Comparison of ENCODE assay signal across 21 cellular contexts in the genomic region with DNA sequence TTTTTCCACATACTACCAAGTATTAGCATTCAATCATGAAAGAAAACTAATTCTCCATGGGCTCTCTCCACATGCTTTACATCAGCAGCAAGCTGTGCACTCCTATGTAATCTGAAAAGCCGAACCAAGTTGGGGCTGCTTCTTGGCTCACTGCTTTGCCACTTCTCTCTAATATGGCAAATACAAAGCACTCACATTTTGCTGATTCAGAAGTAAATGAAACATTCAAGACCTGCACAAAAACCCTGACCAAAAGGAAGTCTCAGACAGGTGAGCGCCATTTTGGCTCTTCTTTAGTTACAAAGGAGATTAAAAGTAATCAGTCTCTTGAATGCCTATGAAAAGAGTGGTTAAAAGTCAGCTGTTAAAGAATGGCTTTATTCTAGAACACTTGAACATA.
A peak's percentile ranks its signal among the peaks of the same experiment; 100 is the strongest.
DNase-seq lines count a peak whose midpoint lies in the region; ATAC-seq, FAIRE-seq and TF ChIP-seq lines count a peak whose summit lies in the region.
"Had no signal": no experiment of that assay in that cellular context is flagged by ENCODE, and none has a peak within 500 bp of the region (broad histone marks: within the 10 kb centered on the region; RNA-seq: fewer than 3 reads in every experiment).

No MANE protein-coding gene starts in this region.

- intact Hi-C loops in HepG2 (cut with micrococcal nuclease; ENCODE audit: unreplicated experiment), result no loop called here
- intact Hi-C loops in right lobe of liver (cut with DNase I), result no loop called here
- intact Hi-C loops in IMR-90 (cut with micrococcal nuclease), result no loop called here

- TF ChIP-seq POLR2A in HepG2 (IDR thresholded peaks at IDR 0.05; ENCODE audit: insufficient read depth in 1 of 2, low read depth in 2 of 2, low read length in 2 of 2) (no peak), right lobe of liver (IDR thresholded peaks at IDR 0.05) (no peak), IMR-90 (IDR thresholded peaks at IDR 0.05; ENCODE audit: low read depth, low read length) (no peak)

- H3K56ac ChIP-seq in IMR-90 (ENCODE audit: extremely low read depth, insufficient read depth, low read length), result no peak overlapping the region

- in situ Hi-C loops in HepG2 (cut with HindIII; ENCODE audit: extremely low pct_ligation_motif_present, low pct_unique_long_range_greater_than_20kb) (no loop called here), IMR-90 (cut with MboI; ENCODE audit: low sequenced_read_pairs) (no loop called here)

- TF ChIP-seq RAD21 in HepG2 (CRISPR knock-in tag; IDR thresholded peaks at IDR 0.05), result no peak
- TF ChIP-seq RAD21 in IMR-90 (IDR thresholded peaks at IDR 0.05; ENCODE audit: low read length), result no peak

- POLR2A ChIA-PET in HepG2 (lab: Yijun Ruan, JAX), result no interaction called here
- POLR2A ChIA-PET in IMR-90 (lab: Charles Lee; ENCODE audit: unreplicated experiment), result no interaction called here

- no peak for FAIRE-seq in HepG2 (lab: Jason Lieb, UNC)
- FAIRE-seq: A549, G401.6, GM12891, GM19239 had no signal

- TF ChIP-seq CTCF in HepG2 (CRISPR knock-in tag; IDR thresholded peaks at IDR 0.05) (no peak), right lobe of liver (IDR thresholded peaks at IDR 0.05) (no peak), IMR-90 (conservative IDR thresholded peaks at IDR 0.05; ENCODE audit: low read depth, low read length) (no peak)

- H3K9me3 ChIP-seq in HepG2 (ENCODE audit: low read length) (no peaks in the 10 kb centered on the region), right lobe of liver (no peaks in the 10 kb centered on the region), IMR-90 (ENCODE audit: control insufficient read depth, insufficient read depth, low read length) (no peaks in the 10 kb centered on the region)
- H3K9me3 ChIP-seq: A549 had no signal

- WGBS in HepG2 (ENCODE audit: low lambda C conversion rate), result 19% methylated on average over 2 of the region's 2 CpGs
- WGBS in right lobe of liver (ENCODE audit: insufficient coverage, low coverage, low lambda C conversion rate, missing lambda C conversion rate), result 67% methylated on average over 2 of the region's 2 CpGs
- 71% methylated on average over 1 of the region's 2 CpGs; no CpG with 5 or more reads in 1 of the 2 experiments for WGBS in IMR-90 (ENCODE audit: extremely low coverage in 2 of 2, insufficient read length in 1 of 2), 2 experiments

- H4K20me1 ChIP-seq in HepG2 (ENCODE audit: insufficient read depth, low read length) (no peaks in the 10 kb centered on the region), IMR-90 (ENCODE audit: insufficient read depth, low read length) (no peaks in the 10 kb centered on the region)

- H2AK9ac ChIP-seq in IMR-90 (replicated peaks; ENCODE audit: low read depth, low read length, poor library complexity), result no peak overlapping the region

- CTCF ChIA-PET in HepG2 (lab: Yijun Ruan, JAX; ENCODE audit: low intra/inter-chr PET ratio, low total read pairs) (no interaction called here), IMR-90 (lab: Yijun Ruan, JAX) (no interaction called here)

- H2BK15ac ChIP-seq in IMR-90 (ENCODE audit: low read depth, low read length), result no peak overlapping the region

- H3K27me3 ChIP-seq in HepG2 (ENCODE audit: control insufficient read depth in 1 of 2, insufficient read depth in 2 of 2, low read length in 2 of 2) (no peaks in the 10 kb centered on the region), right lobe of liver (no peaks in the 10 kb centered on the region), IMR-90 (ENCODE audit: control insufficient read depth, insufficient read depth, low read length) (no peaks in the 10 kb centered on the region; the same call in 1 of the 2 replicates)

- dilution Hi-C loops in IMR-90 (cut with HindIII; ENCODE audit: low sequenced_read_pairs, unreplicated experiment), result no loop called here

- H3K9me1 ChIP-seq in IMR-90 (ENCODE audit: insufficient read depth, low read length), result no peaks in the 10 kb centered on the region

- no peak overlapping the region for H2AK5ac ChIP-seq in IMR-90 (ENCODE audit: low read depth, low read length)

- TF ChIP-seq EP300 in HepG2 (IDR thresholded peaks at IDR 0.05; ENCODE audit: low read depth in 2 of 2, low read length in 2 of 2) (no peak), HepG2 (CRISPR knock-in tag; IDR thresholded peaks at IDR 0.05; ENCODE audit: borderline replicate concordance) (no peak)

- no peak overlapping the region for H3K4ac ChIP-seq in IMR-90 (ENCODE audit: low read depth, low read length)

- H3K36me3 ChIP-seq in HepG2 (replicated peaks in 1 of 2; ENCODE audit: control insufficient read depth in 1 of 2, insufficient read depth in 2 of 2, low read length in 2 of 2) (no peaks in the 10 kb centered on the region), right lobe of liver (no peaks in the 10 kb centered on the region), IMR-90 (ENCODE audit: control insufficient read depth, insufficient read depth, low read length) (no peaks in the 10 kb centered on the region)

- H3K27ac ChIP-seq in HepG2 (ENCODE audit: extremely low read length, insufficient read depth, low read length) (no peak overlapping the region), right lobe of liver (no peak overlapping the region), IMR-90 (ENCODE audit: insufficient read depth, low read length) (no peak overlapping the region)
- H3K27ac ChIP-seq: 22Rv1, A549 had no signal

- H3K9ac ChIP-seq in HepG2 (ENCODE audit: insufficient read depth, low read depth, low read length) (no peak overlapping the region), IMR-90 (ENCODE audit: low read depth, low read length) (no peak overlapping the region)

- no peak overlapping the region for H3K18ac ChIP-seq in IMR-90 (ENCODE audit: low read depth, low read length)

- no peak overlapping the region for H3K14ac ChIP-seq in IMR-90 (replicated peaks; ENCODE audit: low read depth, low read length)

- no peaks in the 10 kb centered on the region for H3K79me1 ChIP-seq in IMR-90 (ENCODE audit: low read depth in 1 of 2, low read length in 2 of 2)

- no peaks in the 10 kb centered on the region for H3K79me2 ChIP-seq in HepG2 (ENCODE audit: insufficient read depth, low read length)

- ATAC-seq in HepG2, result no peak
- ATAC-seq in right lobe of liver, result no peak
- ATAC-seq in IMR-90 (ENCODE audit: low read depth), result no peak
- ATAC-seq: A549 had no signal

- H4K8ac ChIP-seq in IMR-90 (ENCODE audit: low read depth in 2 of 2, low read length in 2 of 2), result no peak overlapping the region

- H4K91ac ChIP-seq in IMR-90 (ENCODE audit: insufficient read depth, low read depth, low read length), result no peak overlapping the region

- H3K4me1 ChIP-seq in HepG2 (ENCODE audit: insufficient read depth, low read length), result no peaks in the 10 kb centered on the region
- no peaks in the 10 kb centered on the region for H3K4me1 ChIP-seq in right lobe of liver
- no peaks in the 10 kb centered on the region for H3K4me1 ChIP-seq in IMR-90 (ENCODE audit: control insufficient read depth, insufficient read depth, low read length)
- H3K4me1 ChIP-seq: A549 had no signal

- H3K23ac ChIP-seq in IMR-90 (ENCODE audit: low read depth, low read length), result no peak overlapping the region

- no peak overlapping the region for H2AFZ ChIP-seq in HepG2 (ENCODE audit: low read length)
- no peak overlapping the region for H2AFZ ChIP-seq in IMR-90 (replicated peaks; ENCODE audit: low read length, poor library complexity)

- BruUV-seq in HepG2 (replicated peaks; lab: Mats Ljungman, UMichigan) (no TSS peak), IMR-90 (replicated peaks; lab: Mats Ljungman, UMichigan) (no TSS peak)

- no peak overlapping the region for H2BK5ac ChIP-seq in IMR-90 (ENCODE audit: low read depth, low read length, poor library complexity, severe bottlenecking)

- H3K4me2 ChIP-seq in HepG2 (ENCODE audit: low read depth, low read length), result no peak overlapping the region
- no peak overlapping the region for H3K4me2 ChIP-seq in IMR-90 (ENCODE audit: low read depth, low read length)
- H3K4me2 ChIP-seq: A549 had no signal

- H2BK20ac ChIP-seq in IMR-90 (ENCODE audit: low read depth, low read length), result no peak overlapping the region

- DNase-seq in HepG2 (ENCODE audit: low spot score) (no peak), right lobe of liver (no peak), IMR-90 (no peak), NK-92 (lab: John Stamatoyannopoulos, UW; ENCODE audit: unreplicated experiment) (no peak)
- DNase-seq in activated CD8-positive, alpha-beta memory T cell treated with anti-CD3 and anti-CD28 coated beads for 24 hours, result no peak
- DNase-seq: AML-193; C1 segment of cervical spinal cord; CD4-positive, alpha-beta memory T cell; CD4-positive, CD25-positive, alpha-beta regulatory T cell; CD8-positive, alpha-beta memory T cell; COR-L47; DMS 273 treated with DMSO at 0.1 percent for 48 hours; DMS153; DMS53; DMS79; GF-D8 had no signal

- H4K5ac ChIP-seq in IMR-90 (ENCODE audit: low read depth, low read length), result no peak overlapping the region

- H2BK120ac ChIP-seq in IMR-90 (ENCODE audit: low read depth, low read length), result no peak overlapping the region

- H3K4me3 ChIP-seq in HepG2 (replicated peaks in 1 of 3; ENCODE audit: insufficient read depth in 1 of 3, low read depth in 2 of 3, low read length in 3 of 3) (no peak overlapping the region), right lobe of liver (no peak overlapping the region), IMR-90 (ENCODE audit: insufficient read depth, low read depth, low read length) (no peak overlapping the region)
- H3K4me3 ChIP-seq: A549 had no signal

TF ChIP-seq in HepG2, 621 proteins besides CTCF, POLR2A, EP300 and RAD21:
- TF ChIP-seq RBAK (CRISPR knock-in tag; IDR thresholded peaks at IDR 0.05) (no peak), MAFK (conservative IDR thresholded peaks at IDR 0.05 in 1 of 2, IDR thresholded peaks at IDR 0.05 in 1 of 2; ENCODE audit: low read length in 2 of 2) (peak; percentile 27 to 62; a peak in 2 of 4 replicates)
TF ChIP-seq in HepG2: peak in this region for 1.

TF ChIP-seq in IMR-90, 13 proteins besides CTCF, POLR2A, EP300 and RAD21:
- TF ChIP-seq CEBPB (IDR thresholded peaks at IDR 0.05; ENCODE audit: low read depth, low read length), result no peak
- TF ChIP-seq MAFK (IDR thresholded peaks at IDR 0.05; ENCODE audit: low read depth, low read length), result 0 out of 2 replicates have a peak, but pooled peaks have one; percentile 16
TF ChIP-seq in IMR-90: peak in this region for 1.
